Comparison of ENCODE assay signal across 1 cellular context in genomic region chr12:75959506-75959905, GRCh38.
TF ChIP-seq lines count a peak whose summit lies in the region.

No MANE protein-coding gene starts in this region.

TF ChIP-seq in IMR-90, 13 proteins besides CTCF, POLR2A, EP300 and RAD21 (continued from another document):
- TF ChIP-seq NFE2L2 (IDR thresholded peaks at IDR 0.05; ENCODE audit: low read depth, low read length) (no peak), CEBPB (IDR thresholded peaks at IDR 0.05; ENCODE audit: low read depth, low read length) (no peak)
